Comparison of ENCODE assay signal across 11 cellular contexts in the genomic region with DNA sequence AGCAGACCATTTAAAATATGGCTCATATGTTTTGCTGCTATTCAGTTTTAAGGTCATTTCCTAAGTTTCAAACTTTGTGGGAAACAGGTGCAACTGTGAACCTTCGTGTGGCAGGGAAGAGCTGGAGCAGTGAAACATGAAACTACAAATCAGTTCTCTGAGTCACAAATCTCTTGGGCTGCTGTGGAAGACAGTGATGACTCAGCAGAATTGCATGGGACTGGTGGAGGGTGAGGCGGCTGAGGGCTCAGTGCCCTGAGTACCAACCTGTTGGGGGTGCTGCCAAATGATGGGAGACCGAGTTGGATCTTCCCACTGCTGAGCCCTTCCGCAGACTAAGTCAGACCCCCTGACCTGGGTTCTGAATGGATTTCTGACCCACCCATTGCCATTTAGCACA. TPM values are rescaled to one million over a fixed set of nuclear protein-coding genes. Genes with fewer than 3 reads are reported as not detected.
DNase-seq lines count a peak whose midpoint lies in the region; ATAC-seq lines count a peak whose summit lies in the region.
"Had no signal": no experiment of that assay in that cellular context is flagged by ENCODE, and none has a peak within 500 bp of the region (broad histone marks: within the 10 kb centered on the region; RNA-seq: fewer than 3 reads in every experiment).

No MANE protein-coding gene starts in this region.

- no peak overlapping the region for H3K4me3 Mint-ChIP-seq in activated naive CD8-positive, alpha-beta T cell
- H3K4me3 Mint-ChIP-seq in activated naive CD8-positive, alpha-beta T cell treated with anti-CD3 and anti-CD28 coated beads for 36 hours: no peak overlapping the region
- H3K4me3 Mint-ChIP-seq in stimulated activated effector memory CD8-positive, alpha-beta T cell treated with anti-CD3 and anti-CD28 coated beads, Interleukin-12 subunit alpha, Interleukin-12 subunit beta, amount 100 ng/mL, for 72 hours: no peak overlapping the region
- H3K4me3 Mint-ChIP-seq: effector memory CD8-positive, alpha-beta T cell had no signal

- no peak for DNase-seq in activated naive CD8-positive, alpha-beta T cell treated with anti-CD3 and anti-CD28 coated beads for 36 hours
- DNase-seq in RPMI7951 (ENCODE audit: low read depth): peak; percentile 72
- peak; percentile 81 for DNase-seq in fibroblast of peridontal ligament (ENCODE audit: extremely low read depth)
- no peak for DNase-seq in stimulated activated effector memory CD8-positive, alpha-beta T cell treated with anti-CD3 and anti-CD28 coated beads, Interleukin-12 subunit alpha, Interleukin-12 subunit beta, amount 100 ng/mL, for 72 hours (ENCODE audit: low spot score in 2 of 2)
- DNase-seq in globus pallidus (ENCODE audit: low spot score): no peak
- no peak for DNase-seq in COR-L47 (lab: John Stamatoyannopoulos, UW)
- DNase-seq in SIG-M5 (lab: John Stamatoyannopoulos, UW): no peak
- DNase-seq: DMS79; effector memory CD8-positive, alpha-beta T cell; NCI-H1092 treated with DMSO at 0.1 percent for 48 hours had no signal

- no peak for ATAC-seq in stimulated activated effector memory CD8-positive, alpha-beta T cell treated with anti-CD3 and anti-CD28 coated beads, Interleukin-12 subunit alpha, Interleukin-12 subunit beta, amount 100 ng/mL, for 72 hours
- ATAC-seq: effector memory CD8-positive, alpha-beta T cell had no signal

- no peaks in the 10 kb centered on the region for H3K27me3 Mint-ChIP-seq in activated naive CD8-positive, alpha-beta T cell
- no peaks in the 10 kb centered on the region for H3K27me3 Mint-ChIP-seq in activated naive CD8-positive, alpha-beta T cell treated with anti-CD3 and anti-CD28 coated beads for 36 hours
- H3K27me3 Mint-ChIP-seq: effector memory CD8-positive, alpha-beta T cell had no signal

- peaks cover 39% of the 10 kb centered on the region for H3K4me1 Mint-ChIP-seq in activated naive CD8-positive, alpha-beta T cell (ENCODE audit: low read depth)
- H3K4me1 Mint-ChIP-seq in activated naive CD8-positive, alpha-beta T cell treated with anti-CD3 and anti-CD28 coated beads for 36 hours: peaks cover 32% of the 10 kb centered on the region
- peaks cover 15% of the 10 kb centered on the region for H3K4me1 Mint-ChIP-seq in stimulated activated effector memory CD8-positive, alpha-beta T cell treated with anti-CD3 and anti-CD28 coated beads, Interleukin-12 subunit alpha, Interleukin-12 subunit beta, amount 100 ng/mL, for 72 hours

- no peaks in the 10 kb centered on the region for H3K36me3 Mint-ChIP-seq in activated naive CD8-positive, alpha-beta T cell
- no peaks in the 10 kb centered on the region for H3K36me3 Mint-ChIP-seq in activated naive CD8-positive, alpha-beta T cell treated with anti-CD3 and anti-CD28 coated beads for 36 hours
- H3K36me3 Mint-ChIP-seq in stimulated activated effector memory CD8-positive, alpha-beta T cell treated with anti-CD3 and anti-CD28 coated beads, Interleukin-12 subunit alpha, Interleukin-12 subunit beta, amount 100 ng/mL, for 72 hours: no peaks in the 10 kb centered on the region

- H3K9me3 Mint-ChIP-seq in activated naive CD8-positive, alpha-beta T cell (ENCODE audit: low read depth): no peaks in the 10 kb centered on the region
- H3K9me3 Mint-ChIP-seq in activated naive CD8-positive, alpha-beta T cell treated with anti-CD3 and anti-CD28 coated beads for 36 hours: no peaks in the 10 kb centered on the region
- H3K9me3 Mint-ChIP-seq in stimulated activated effector memory CD8-positive, alpha-beta T cell treated with anti-CD3 and anti-CD28 coated beads, Interleukin-12 subunit alpha, Interleukin-12 subunit beta, amount 100 ng/mL, for 72 hours: no peaks in the 10 kb centered on the region
- H3K9me3 Mint-ChIP-seq: effector memory CD8-positive, alpha-beta T cell had no signal

- peak overlapping the region; percentile 75 for H3K27ac Mint-ChIP-seq in activated naive CD8-positive, alpha-beta T cell
- no peak overlapping the region for H3K27ac Mint-ChIP-seq in activated naive CD8-positive, alpha-beta T cell treated with anti-CD3 and anti-CD28 coated beads for 36 hours
- peak overlapping the region; percentile 23 for H3K27ac Mint-ChIP-seq in stimulated activated effector memory CD8-positive, alpha-beta T cell treated with anti-CD3 and anti-CD28 coated beads, Interleukin-12 subunit alpha, Interleukin-12 subunit beta, amount 100 ng/mL, for 72 hours
- H3K27ac Mint-ChIP-seq: effector memory CD8-positive, alpha-beta T cell had no signal

RNA-seq across cellular contexts. Expression of gene CALM1, which starts 8.4 kb away (rescaled TPM):
- total RNA-seq in activated naive CD8-positive, alpha-beta T cell treated with anti-CD3 and anti-CD28 coated beads for 36 hours: 100 to 1,000 TPM; 437 to 439 TPM
- 269 and 327 TPM in 2 replicates for total RNA-seq in RPMI7951 (2014; rRNA removed; shearing (Covaris generic))

RNA-seq across cellular contexts. Expression of gene NRDE2, which starts 56.7 kb away (rescaled TPM):
- total RNA-seq in activated naive CD8-positive, alpha-beta T cell treated with anti-CD3 and anti-CD28 coated beads for 36 hours: 10 to 100 TPM; 23.2 to 25.4 TPM
- 5.0 and 5.2 TPM in 2 replicates for total RNA-seq in RPMI7951 (2014; rRNA removed; shearing (Covaris generic))

Comparison
In these comparisons a context has a peak if more than half of its experiments do, and no peak if none do; other contexts are left out.
1. DNase-seq: peak in RPMI7951 (single experiment) and fibroblast of peridontal ligament (single experiment); none in activated naive CD8-positive, alpha-beta T cell treated with anti-CD3 and anti-CD28 coated beads for 36 hours (single experiment), stimulated activated effector memory CD8-positive, alpha-beta T cell treated with anti-CD3 and anti-CD28 coated beads, Interleukin-12 subunit alpha, Interleukin-12 subunit beta, amount 100 ng/mL, for 72 hours (0 of 2), globus pallidus (single experiment), COR-L47 (single experiment) and SIG-M5 (single experiment).